Comparison of ENCODE assay signal across 1 cellular context in genomic region chr19:50198431-50199253, GRCh38.
TF ChIP-seq lines count a peak whose summit lies in the region.

No MANE protein-coding gene starts in this region.

TF ChIP-seq in GM12878, 131 proteins besides CTCF, POLR2A, EP300 and RAD21 (continued from another document):
- TF ChIP-seq, protein P1, sequence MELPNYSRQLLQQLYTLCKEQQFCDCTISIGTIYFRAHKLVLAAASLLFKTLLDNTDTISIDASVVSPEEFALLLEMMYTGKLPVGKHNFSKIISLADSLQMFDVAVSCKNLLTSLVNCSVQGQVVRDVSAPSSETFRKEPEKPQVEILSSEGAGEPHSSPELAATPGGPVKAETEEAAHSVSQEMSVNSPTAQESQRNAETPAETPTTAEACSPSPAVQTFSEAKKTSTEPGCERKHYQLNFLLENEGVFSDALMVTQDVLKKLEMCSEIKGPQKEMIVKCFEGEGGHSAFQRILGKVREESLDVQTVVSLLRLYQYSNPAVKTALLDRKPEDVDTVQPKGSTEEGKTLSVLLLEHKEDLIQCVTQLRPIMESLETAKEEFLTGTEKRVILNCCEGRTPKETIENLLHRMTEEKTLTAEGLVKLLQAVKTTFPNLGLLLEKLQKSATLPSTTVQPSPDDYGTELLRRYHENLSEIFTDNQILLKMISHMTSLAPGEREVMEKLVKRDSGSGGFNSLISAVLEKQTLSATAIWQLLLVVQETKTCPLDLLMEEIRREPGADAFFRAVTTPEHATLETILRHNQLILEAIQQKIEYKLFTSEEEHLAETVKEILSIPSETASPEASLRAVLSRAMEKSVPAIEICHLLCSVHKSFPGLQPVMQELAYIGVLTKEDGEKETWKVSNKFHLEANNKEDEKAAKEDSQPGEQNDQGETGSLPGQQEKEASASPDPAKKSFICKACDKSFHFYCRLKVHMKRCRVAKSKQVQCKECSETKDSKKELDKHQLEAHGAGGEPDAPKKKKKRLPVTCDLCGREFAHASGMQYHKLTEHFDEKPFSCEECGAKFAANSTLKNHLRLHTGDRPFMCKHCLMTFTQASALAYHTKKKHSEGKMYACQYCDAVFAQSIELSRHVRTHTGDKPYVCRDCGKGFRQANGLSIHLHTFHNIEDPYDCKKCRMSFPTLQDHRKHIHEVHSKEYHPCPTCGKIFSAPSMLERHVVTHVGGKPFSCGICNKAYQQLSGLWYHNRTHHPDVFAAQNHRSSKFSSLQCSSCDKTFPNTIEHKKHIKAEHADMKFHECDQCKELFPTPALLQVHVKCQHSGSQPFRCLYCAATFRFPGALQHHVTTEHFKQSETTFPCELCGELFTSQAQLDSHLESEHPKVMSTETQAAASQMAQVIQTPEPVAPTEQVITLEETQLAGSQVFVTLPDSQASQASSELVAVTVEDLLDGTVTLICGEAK (IDR thresholded peaks at IDR 0.05; ENCODE audit: borderline replicate concordance): peak; percentile 74
TF ChIP-seq in GM12878: peak in this region for 1.
